Comparison of ENCODE assay signal across 10 cellular contexts in genomic region chr3:10299175-10299574, GRCh38. TPM values are rescaled to one million over a fixed set of nuclear protein-coding genes. Genes with fewer than 3 reads are reported as not detected.
DNase-seq lines count a peak whose midpoint lies in the region; ATAC-seq and TF ChIP-seq lines count a peak whose summit lies in the region.
"Had no signal": no experiment of that assay in that cellular context is flagged by ENCODE, and none has a peak within 500 bp of the region (broad histone marks: within the 10 kb centered on the region; RNA-seq: fewer than 3 reads in every experiment).

No MANE protein-coding gene starts in this region.

- H3K27me3 Mint-ChIP-seq in CD8-positive, alpha-beta memory T cell, result no peaks in the 10 kb centered on the region
- no peaks in the 10 kb centered on the region for H3K27me3 Mint-ChIP-seq in naive thymus-derived CD4-positive, alpha-beta T cell

- intact Hi-C loops in naive thymus-derived CD4-positive, alpha-beta T cell (cut with micrococcal nuclease), result no loop called here

- no peak overlapping the region for H3K4me3 Mint-ChIP-seq in CD8-positive, alpha-beta memory T cell
- H3K4me3 Mint-ChIP-seq in naive thymus-derived CD4-positive, alpha-beta T cell, result no peak overlapping the region

- CTCF ChIA-PET in CD8-positive, alpha-beta memory T cell (lab: Charles Lee), result no interaction called here
- CTCF ChIA-PET in naive thymus-derived CD4-positive, alpha-beta T cell (lab: Charles Lee), result interaction anchor here (0.6 kb wide), 1 partner anchor 26 kb away, joined by 3 read pairs; no protein-coding TSS in a partner anchor

- WGBS in gastroesophageal sphincter (ENCODE audit: low coverage in 1 of 2), 2 donors, result 75 to 86% methylated on average over 2 of the region's 2 CpGs

- DNase-seq in CD8-positive, alpha-beta memory T cell, result no peak
- DNase-seq in Kasumi-1 (lab: John Stamatoyannopoulos, UW), result peak; percentile 5 to 23
- DNase-seq in amniotic epithelial cell (ENCODE audit: low read depth), result peak; percentile 31
- DNase-seq in naive thymus-derived CD4-positive, alpha-beta T cell, result no peak
- no peak for DNase-seq in NCI-H1092 (lab: John Stamatoyannopoulos, UW)
- DNase-seq in SK-N-DZ (ENCODE audit: low spot score), result no peak
- DNase-seq: effector CD8-positive, alpha-beta T cell; GDM1; H7 had no signal

- TF ChIP-seq EP300 in gastroesophageal sphincter (IDR thresholded peaks at IDR 0.05), result no peak

- H3K9me3 ChIP-seq in CD8-positive, alpha-beta memory T cell (ENCODE audit: low read length), result no peaks in the 10 kb centered on the region
- H3K9me3 ChIP-seq in naive thymus-derived CD4-positive, alpha-beta T cell (ENCODE audit: control insufficient read depth in 2 of 3, low read length in 3 of 3), result no peaks in the 10 kb centered on the region
- H3K9me3 ChIP-seq in gastroesophageal sphincter, result no peaks in the 10 kb centered on the region

- ATAC-seq in naive thymus-derived CD4-positive, alpha-beta T cell, result no peak
- no peak for ATAC-seq in gastroesophageal sphincter

- no peaks in the 10 kb centered on the region for H3K27me3 ChIP-seq in CD8-positive, alpha-beta memory T cell (ENCODE audit: insufficient read depth, low read length, poor library complexity, severe bottlenecking)
- no peaks in the 10 kb centered on the region for H3K27me3 ChIP-seq in naive thymus-derived CD4-positive, alpha-beta T cell (ENCODE audit: control insufficient read depth in 2 of 2, insufficient read depth in 2 of 2, low read length in 2 of 2)
- no peaks in the 10 kb centered on the region for H3K27me3 ChIP-seq in gastroesophageal sphincter

- peaks cover 0 to 75% (median 13%) of the 10 kb centered on the region in 3 donors for H3K36me3 Mint-ChIP-seq in CD8-positive, alpha-beta memory T cell
- peaks cover 8 to 40% (median 33%) of the 10 kb centered on the region in 5 donors for H3K36me3 Mint-ChIP-seq in naive thymus-derived CD4-positive, alpha-beta T cell

- H3K4me1 ChIP-seq in CD8-positive, alpha-beta memory T cell (ENCODE audit: insufficient read depth, low read length), result no peaks in the 10 kb centered on the region
- H3K4me1 ChIP-seq in naive thymus-derived CD4-positive, alpha-beta T cell (ENCODE audit: control insufficient read depth in 2 of 2, insufficient read depth in 2 of 2, low read length in 2 of 2), result no peaks in the 10 kb centered on the region
- H3K4me1 ChIP-seq in gastroesophageal sphincter, result no peaks in the 10 kb centered on the region

- no peak for TF ChIP-seq CTCF in gastroesophageal sphincter (IDR thresholded peaks at IDR 0.05)

- POLR2A ChIA-PET in CD8-positive, alpha-beta memory T cell (lab: Charles Lee), result no interaction called here
- POLR2A ChIA-PET in naive thymus-derived CD4-positive, alpha-beta T cell (lab: Charles Lee), result no interaction called here

- no peak overlapping the region for H3K4me3 ChIP-seq in CD8-positive, alpha-beta memory T cell (ENCODE audit: low read length)
- no peak overlapping the region for H3K4me3 ChIP-seq in naive thymus-derived CD4-positive, alpha-beta T cell (ENCODE audit: low read length)
- H3K4me3 ChIP-seq in gastroesophageal sphincter, result no peak overlapping the region

- H3K27ac ChIP-seq in CD8-positive, alpha-beta memory T cell (ENCODE audit: low read depth, low read length), result no peak overlapping the region
- H3K27ac ChIP-seq in naive thymus-derived CD4-positive, alpha-beta T cell (ENCODE audit: low read depth, low read length), result no peak overlapping the region
- no peak overlapping the region for H3K27ac ChIP-seq in gastroesophageal sphincter

- H3K9me3 Mint-ChIP-seq in CD8-positive, alpha-beta memory T cell, result no peaks in the 10 kb centered on the region
- no peaks in the 10 kb centered on the region for H3K9me3 Mint-ChIP-seq in naive thymus-derived CD4-positive, alpha-beta T cell

- peaks cover 33% of the 10 kb centered on the region for H3K36me3 ChIP-seq in CD8-positive, alpha-beta memory T cell (ENCODE audit: insufficient read depth, low read length)
- peaks cover 13 to 68% (median 19%) of the 10 kb centered on the region in 3 experiments for H3K36me3 ChIP-seq in naive thymus-derived CD4-positive, alpha-beta T cell (ENCODE audit: control insufficient read depth in 2 of 3, insufficient read depth in 3 of 3, low read length in 3 of 3)
- peaks cover 0 to 80% of the 10 kb centered on the region in 2 donors for H3K36me3 ChIP-seq in gastroesophageal sphincter

- TF ChIP-seq POLR2A in gastroesophageal sphincter (IDR thresholded peaks at IDR 0.05), result no peak

- peaks cover 6 to 11% (median 10%) of the 10 kb centered on the region in 3 donors for H3K4me1 Mint-ChIP-seq in CD8-positive, alpha-beta memory T cell
- H3K4me1 Mint-ChIP-seq in naive thymus-derived CD4-positive, alpha-beta T cell, result peaks cover 11 to 19% (median 15%) of the 10 kb centered on the region in 7 donors

- peak overlapping the region in 6 of 8 donors; percentile 26 to 80 (median 72) for H3K27ac Mint-ChIP-seq in CD8-positive, alpha-beta memory T cell
- peak overlapping the region in 8 of 9 donors; percentile 19 to 75 (median 57) for H3K27ac Mint-ChIP-seq in naive thymus-derived CD4-positive, alpha-beta T cell

RNA-seq across cellular contexts. Expression of gene GHRL, which starts 6.4 kb away (rescaled TPM):
- total RNA-seq in CD8-positive, alpha-beta memory T cell, result under 1 TPM in 1 of 2 experiments, not detected in 1; 0.69 TPM
- polyA plus RNA-seq in CD8-positive, alpha-beta memory T cell, result 0.16 TPM
- 1 to 10 TPM in 4 of 5 experiments, under 1 TPM in 1; 0.35 to 3.8 (median 1.3) TPM for total RNA-seq in naive thymus-derived CD4-positive, alpha-beta T cell
- polyA plus RNA-seq in naive thymus-derived CD4-positive, alpha-beta T cell, result under 1 TPM; 0.67 to 0.69 TPM
- not detected in 2 replicates for polyA plus RNA-seq in SK-N-DZ (2014; cell fraction: cytosol; rRNA removed)
- 2.0 TPM in 1 of 2 replicates, not detected in the other for polyA plus RNA-seq in SK-N-DZ (2014; cell fraction: nucleus; rRNA removed)
- total RNA-seq in gastroesophageal sphincter, result 1 to 10 TPM in 1 of 4 donors, under 1 TPM in 1, not detected in 2; 0.47 to 3.2 TPM
- total RNA-seq: H7 had no signal

RNA-seq across cellular contexts. Expression of gene SEC13, which starts 21.7 kb away (rescaled TPM):
- total RNA-seq in CD8-positive, alpha-beta memory T cell, result 100 to 1,000 TPM; 110 TPM
- polyA plus RNA-seq in CD8-positive, alpha-beta memory T cell, result 134 TPM
- total RNA-seq in naive thymus-derived CD4-positive, alpha-beta T cell, result 10 to 100 TPM; 63.9 to 98.9 (median 71.0) TPM
- 100 to 1,000 TPM; 129 to 131 TPM for polyA plus RNA-seq in naive thymus-derived CD4-positive, alpha-beta T cell
- 162 and 174 TPM in 2 replicates for polyA plus RNA-seq in SK-N-DZ (2014; cell fraction: cytosol; rRNA removed)
- polyA plus RNA-seq in SK-N-DZ (2014; cell fraction: nucleus; rRNA removed), result 140 and 149 TPM in 2 replicates
- 10 to 100 TPM; 58.5 to 85.9 (median 76.9) TPM for total RNA-seq in gastroesophageal sphincter

RNA-seq across cellular contexts. Expression of gene TATDN2, which starts 50.9 kb away (rescaled TPM):
- total RNA-seq in CD8-positive, alpha-beta memory T cell, result 10 to 100 TPM; 57.6 to 60.0 TPM
- 23.3 TPM for polyA plus RNA-seq in CD8-positive, alpha-beta memory T cell
- 10 to 100 TPM; 52.9 to 88.8 (median 71.6) TPM for total RNA-seq in naive thymus-derived CD4-positive, alpha-beta T cell
- polyA plus RNA-seq in naive thymus-derived CD4-positive, alpha-beta T cell, result 10 to 100 TPM; 12.9 to 26.8 TPM
- 20.9 and 23.5 TPM in 2 replicates for polyA plus RNA-seq in SK-N-DZ (2014; cell fraction: cytosol; rRNA removed)
- polyA plus RNA-seq in SK-N-DZ (2014; cell fraction: nucleus; rRNA removed), result 11.7 and 22.3 TPM in 2 replicates
- total RNA-seq in gastroesophageal sphincter, result 10 to 100 TPM in 3 of 4 donors, 1 to 10 TPM in 1; 10.0 to 28.4 (median 22.6) TPM

Comparison
In these comparisons a context has a peak if more than half of its experiments do, and no peak if none do; other contexts are left out.
1. DNase-seq: peak in Kasumi-1 (2 of 2) and amniotic epithelial cell (single experiment); none in CD8-positive, alpha-beta memory T cell (0 of 5), naive thymus-derived CD4-positive, alpha-beta T cell (0 of 9), NCI-H1092 (single experiment) and SK-N-DZ (single experiment).